Comparison of ENCODE assay signal across 3 cellular contexts in genomic region chr16:19152042-19152441, GRCh38.
A peak's percentile ranks its signal among the peaks of the same experiment; 100 is the strongest.
TF ChIP-seq lines count a peak whose summit lies in the region.

No MANE protein-coding gene starts in this region.

TF ChIP-seq in HepG2, 621 proteins besides CTCF, POLR2A, EP300 and RAD21:
- no peak for TF ChIP-seq NONO (IDR thresholded peaks at IDR 0.05)
- TF ChIP-seq NONO (CRISPR knock-in tag; conservative IDR thresholded peaks at IDR 0.05), result no peak
- TF ChIP-seq KDM5B (CRISPR knock-in tag; IDR thresholded peaks at IDR 0.05; ENCODE audit: borderline replicate concordance), result no peak
- TF ChIP-seq ZNF430 (CRISPR knock-in tag; IDR thresholded peaks at IDR 0.05), result no peak
- no peak for TF ChIP-seq CENPT (CRISPR knock-in tag; IDR thresholded peaks at IDR 0.05; ENCODE audit: low read depth)
- TF ChIP-seq, protein P1, sequence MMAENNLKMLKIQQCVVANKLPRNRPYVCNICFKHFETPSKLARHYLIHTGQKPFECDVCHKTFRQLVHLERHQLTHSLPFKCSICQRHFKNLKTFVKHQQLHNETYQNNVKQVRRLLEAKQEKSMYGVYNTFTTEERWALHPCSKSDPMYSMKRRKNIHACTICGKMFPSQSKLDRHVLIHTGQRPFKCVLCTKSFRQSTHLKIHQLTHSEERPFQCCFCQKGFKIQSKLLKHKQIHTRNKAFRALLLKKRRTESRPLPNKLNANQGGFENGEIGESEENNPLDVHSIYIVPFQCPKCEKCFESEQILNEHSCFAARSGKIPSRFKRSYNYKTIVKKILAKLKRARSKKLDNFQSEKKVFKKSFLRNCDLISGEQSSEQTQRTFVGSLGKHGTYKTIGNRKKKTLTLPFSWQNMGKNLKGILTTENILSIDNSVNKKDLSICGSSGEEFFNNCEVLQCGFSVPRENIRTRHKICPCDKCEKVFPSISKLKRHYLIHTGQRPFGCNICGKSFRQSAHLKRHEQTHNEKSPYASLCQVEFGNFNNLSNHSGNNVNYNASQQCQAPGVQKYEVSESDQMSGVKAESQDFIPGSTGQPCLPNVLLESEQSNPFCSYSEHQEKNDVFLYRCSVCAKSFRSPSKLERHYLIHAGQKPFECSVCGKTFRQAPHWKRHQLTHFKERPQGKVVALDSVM (CRISPR knock-in tag; IDR thresholded peaks at IDR 0.05), result peak; percentile 55; the same call in 1 of the 2 replicates
- peak; percentile 54; the same call in 1 of the 2 replicates for TF ChIP-seq CEBPB (IDR thresholded peaks at IDR 0.05; ENCODE audit: borderline replicate concordance, low read depth, low read length)
- no peak for TF ChIP-seq ZSCAN29 (CRISPR knock-in tag; conservative IDR thresholded peaks at IDR 0.05)
- no peak for TF ChIP-seq RNF2 (conservative IDR thresholded peaks at IDR 0.05; ENCODE audit: low read depth)
- TF ChIP-seq ZFP90 (CRISPR knock-in tag; IDR thresholded peaks at IDR 0.05; ENCODE audit: borderline replicate concordance), result no peak
- TF ChIP-seq ZNF329 (CRISPR knock-in tag; IDR thresholded peaks at IDR 0.05; ENCODE audit: low read depth), result no peak
- no peak for TF ChIP-seq NPAS2 (CRISPR knock-in tag; IDR thresholded peaks at IDR 0.05; ENCODE audit: borderline replicate concordance)
- TF ChIP-seq ZBTB33 (CRISPR knock-in tag; IDR thresholded peaks at IDR 0.05), result no peak
- no peak for TF ChIP-seq TBP (CRISPR knock-in tag; IDR thresholded peaks at IDR 0.05)

TF ChIP-seq in IMR-90, 13 proteins besides CTCF, POLR2A, EP300 and RAD21:
- TF ChIP-seq SMC3 (IDR thresholded peaks at IDR 0.05; ENCODE audit: low read depth, low read length), result no peak
- no peak for TF ChIP-seq USF2 (IDR thresholded peaks at IDR 0.05; ENCODE audit: low read depth, low read length)
- no peak for TF ChIP-seq MAZ (IDR thresholded peaks at IDR 0.05; ENCODE audit: borderline replicate concordance, low read depth, low read length)
- 0 out of 2 replicates have a peak, but pooled peaks have one; percentile 16 for TF ChIP-seq CEBPB (IDR thresholded peaks at IDR 0.05; ENCODE audit: low read depth, low read length)
- no peak for TF ChIP-seq BHLHE40 (IDR thresholded peaks at IDR 0.05; ENCODE audit: low read depth, low read length)

TF ChIP-seq in Ishikawa, 13 proteins besides CTCF, POLR2A, EP300 and RAD21:
- 0 out of 2 replicates have a peak, but pooled peaks have one; percentile 19 for TF ChIP-seq CEBPB (IDR thresholded peaks at IDR 0.05)
- no peak for TF ChIP-seq TEAD4 (IDR thresholded peaks at IDR 0.05)
